In genomic region chr17:35969558-35970442, GRCh38 we compare ENCODE assay signal across 2 cellular contexts.
TF ChIP-seq lines count a peak whose summit lies in the region.

No MANE protein-coding gene starts in this region.

TF ChIP-seq in A549, 52 proteins besides CTCF, POLR2A, EP300 and RAD21:
- TF ChIP-seq SMC3 (IDR thresholded peaks at IDR 0.05) (peak; percentile 82), KDM5A (IDR thresholded peaks at IDR 0.05) (no peak)

TF ChIP-seq in HepG2, 621 proteins besides CTCF, POLR2A, EP300 and RAD21 (continues in another document):
- TF ChIP-seq ZNF670 (CRISPR knock-in tag; IDR thresholded peaks at IDR 0.05; ENCODE audit: borderline replicate concordance) (no peak), KMT2B (CRISPR knock-in tag; IDR thresholded peaks at IDR 0.05) (no peak), SALL1 (CRISPR knock-in tag; IDR thresholded peaks at IDR 0.05) (peak; percentile 45), IRF2 (CRISPR knock-in tag; IDR thresholded peaks at IDR 0.05) (0 out of 2 replicates have a peak, but pooled peaks have one; percentile 36), ZNF768 (CRISPR knock-in tag; IDR thresholded peaks at IDR 0.05) (no peak), ADNP (CRISPR knock-in tag; IDR thresholded peaks at IDR 0.05) (no peak), STAG1 (CRISPR knock-in tag; IDR thresholded peaks at IDR 0.05) (peak; percentile 97), BCL6 (CRISPR knock-in tag; IDR thresholded peaks at IDR 0.05) (peak; percentile 52; the same call in 1 of the 2 replicates), SKIL (CRISPR knock-in tag; IDR thresholded peaks at IDR 0.05; ENCODE audit: borderline replicate concordance) (no peak), ZFAT (CRISPR knock-in tag; conservative IDR thresholded peaks at IDR 0.05) (no peak), HMGXB4 (CRISPR knock-in tag; IDR thresholded peaks at IDR 0.05; ENCODE audit: borderline replicate concordance in 1 of 2, low read depth in 1 of 2) (0 out of 4 replicates have a peak, but pooled peaks of 1 of the 2 experiments have one; percentile 44), GLI4 (CRISPR knock-in tag; IDR thresholded peaks at IDR 0.05; ENCODE audit: borderline replicate concordance) (no peak), ZNF317 (CRISPR knock-in tag; IDR thresholded peaks at IDR 0.05) (0 out of 2 replicates have a peak, but pooled peaks have one; percentile 30), GRHL1 (CRISPR knock-in tag; conservative IDR thresholded peaks at IDR 0.05) (no peak), ISL2 (CRISPR knock-in tag; IDR thresholded peaks at IDR 0.05) (no peak), EEA1 (CRISPR knock-in tag; IDR thresholded peaks at IDR 0.05; ENCODE audit: borderline replicate concordance) (no peak), KDM5B (CRISPR knock-in tag; IDR thresholded peaks at IDR 0.05; ENCODE audit: borderline replicate concordance) (0 out of 2 replicates have a peak, but pooled peaks have one; percentile 32), ELF3 (CRISPR knock-in tag; IDR thresholded peaks at IDR 0.05) (0 out of 2 replicates have a peak, but pooled peaks have one; percentile 18), ZNF205 (CRISPR knock-in tag; IDR thresholded peaks at IDR 0.05) (0 out of 2 replicates have a peak, but pooled peaks have one; percentile 39), ZFP36 (IDR thresholded peaks at IDR 0.05; ENCODE audit: borderline replicate concordance, low read depth, low read length, partially characterized antibody) (peak; percentile 57), TERF1 (CRISPR knock-in tag; IDR thresholded peaks at IDR 0.05) (no peak), SMC3 (IDR thresholded peaks at IDR 0.05; ENCODE audit: low read length) (peak; percentile 98), FOXA1 (IDR thresholded peaks at IDR 0.05) (no peak), FOXA1 (CRISPR knock-in tag; IDR thresholded peaks at IDR 0.05) (0 out of 2 replicates have a peak, but pooled peaks have one; percentile 1), KDM2A (CRISPR knock-in tag; IDR thresholded peaks at IDR 0.05; ENCODE audit: borderline replicate concordance, low read depth) (peak; percentile 41; the same call in 1 of the 2 replicates), ZNF790 (CRISPR knock-in tag; IDR thresholded peaks at IDR 0.05; ENCODE audit: borderline replicate concordance) (0 out of 2 replicates have a peak, but pooled peaks have one; percentile 49), POGZ (CRISPR knock-in tag; IDR thresholded peaks at IDR 0.05) (0 out of 2 replicates have a peak, but pooled peaks have one; percentile 28), ZNF484 (CRISPR knock-in tag; IDR thresholded peaks at IDR 0.05; ENCODE audit: borderline replicate concordance, low read depth) (no peak), ZNF761 (CRISPR knock-in tag; conservative IDR thresholded peaks at IDR 0.05) (no peak), TP53 (CRISPR knock-in tag; conservative IDR thresholded peaks at IDR 0.05) (no peak), JARID2 (CRISPR knock-in tag; IDR thresholded peaks at IDR 0.05; ENCODE audit: insufficient replicate concordance) (no peak), PAX8 (CRISPR knock-in tag; IDR thresholded peaks at IDR 0.05; ENCODE audit: borderline replicate concordance) (no peak), KDM3A (CRISPR knock-in tag; IDR thresholded peaks at IDR 0.05; ENCODE audit: low read depth) (no peak), HOXA9 (CRISPR knock-in tag; IDR thresholded peaks at IDR 0.05; ENCODE audit: borderline replicate concordance) (no peak), ZNF432 (CRISPR knock-in tag; IDR thresholded peaks at IDR 0.05; ENCODE audit: borderline replicate concordance) (no peak), SUZ12 (IDR thresholded peaks at IDR 0.05; ENCODE audit: low read depth, low read length) (no peak), ZKSCAN1 (IDR thresholded peaks at IDR 0.05; ENCODE audit: low read length) (no peak), ZNF777 (CRISPR knock-in tag; IDR thresholded peaks at IDR 0.05) (no peak), BRCA1 (CRISPR knock-in tag; IDR thresholded peaks at IDR 0.05) (no peak), ZIK1 (CRISPR knock-in tag; IDR thresholded peaks at IDR 0.05; ENCODE audit: borderline replicate concordance, low read depth) (no peak), ISX (CRISPR knock-in tag; conservative IDR thresholded peaks at IDR 0.05) (no peak), RNF2 (conservative IDR thresholded peaks at IDR 0.05; ENCODE audit: low read depth) (0 out of 2 replicates have a peak, but pooled peaks have one; percentile 17), ZNF746 (CRISPR knock-in tag; IDR thresholded peaks at IDR 0.05) (no peak), SOX6 (IDR thresholded peaks at IDR 0.05) (no peak), SOX6 (CRISPR knock-in tag; IDR thresholded peaks at IDR 0.05) (0 out of 2 replicates have a peak, but pooled peaks have one; percentile 4), HIVEP1 (CRISPR knock-in tag; IDR thresholded peaks at IDR 0.05) (0 out of 2 replicates have a peak, but pooled peaks have one; percentile 31), PBX3 (CRISPR knock-in tag; IDR thresholded peaks at IDR 0.05; ENCODE audit: borderline replicate concordance) (no peak), WIZ (CRISPR knock-in tag; IDR thresholded peaks at IDR 0.05) (no peak), ZNF598 (CRISPR knock-in tag; IDR thresholded peaks at IDR 0.05; ENCODE audit: borderline replicate concordance) (no peak), SPEN (CRISPR knock-in tag; IDR thresholded peaks at IDR 0.05; ENCODE audit: low read depth) (no peak), ZNF749 (CRISPR knock-in tag; IDR thresholded peaks at IDR 0.05; ENCODE audit: borderline replicate concordance) (no peak), PHB2 (IDR thresholded peaks at IDR 0.05; ENCODE audit: partially characterized antibody) (no peak)
- TF ChIP-seq, protein P1, sequence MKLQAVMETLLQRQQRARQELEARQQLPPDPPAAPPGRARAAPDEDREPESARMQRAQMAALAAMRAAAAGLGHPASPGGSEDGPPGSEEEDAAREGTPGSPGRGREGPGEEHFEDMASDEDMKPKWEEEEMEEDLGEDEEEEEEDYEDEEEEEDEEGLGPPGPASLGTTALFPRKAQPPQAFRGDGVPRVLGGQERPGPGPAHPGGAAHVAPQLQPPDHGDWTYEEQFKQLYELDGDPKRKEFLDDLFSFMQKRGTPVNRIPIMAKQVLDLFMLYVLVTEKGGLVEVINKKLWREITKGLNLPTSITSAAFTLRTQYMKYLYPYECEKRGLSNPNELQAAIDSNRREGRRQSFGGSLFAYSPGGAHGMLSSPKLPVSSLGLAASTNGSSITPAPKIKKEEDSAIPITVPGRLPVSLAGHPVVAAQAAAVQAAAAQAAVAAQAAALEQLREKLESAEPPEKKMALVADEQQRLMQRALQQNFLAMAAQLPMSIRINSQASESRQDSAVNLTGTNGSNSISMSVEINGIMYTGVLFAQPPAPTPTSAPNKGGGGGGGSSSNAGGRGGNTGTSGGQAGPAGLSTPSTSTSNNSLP (IDR thresholded peaks at IDR 0.05; ENCODE audit: low read depth, low read length): 0 out of 2 replicates have a peak, but pooled peaks have one; percentile 9
- TF ChIP-seq, protein P2, sequence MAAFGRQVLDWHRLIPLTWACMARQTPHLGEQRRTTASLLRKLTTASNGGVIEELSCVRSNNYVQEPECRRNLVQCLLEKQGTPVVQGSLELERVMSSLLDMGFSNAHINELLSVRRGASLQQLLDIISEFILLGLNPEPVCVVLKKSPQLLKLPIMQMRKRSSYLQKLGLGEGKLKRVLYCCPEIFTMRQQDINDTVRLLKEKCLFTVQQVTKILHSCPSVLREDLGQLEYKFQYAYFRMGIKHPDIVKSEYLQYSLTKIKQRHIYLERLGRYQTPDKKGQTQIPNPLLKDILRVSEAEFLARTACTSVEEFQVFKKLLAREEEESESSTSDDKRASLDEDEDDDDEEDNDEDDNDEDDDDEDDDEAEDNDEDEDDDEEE (CRISPR knock-in tag; IDR thresholded peaks at IDR 0.05): 0 out of 2 replicates have a peak, but pooled peaks have one; percentile 37
- TF ChIP-seq, protein P3, sequence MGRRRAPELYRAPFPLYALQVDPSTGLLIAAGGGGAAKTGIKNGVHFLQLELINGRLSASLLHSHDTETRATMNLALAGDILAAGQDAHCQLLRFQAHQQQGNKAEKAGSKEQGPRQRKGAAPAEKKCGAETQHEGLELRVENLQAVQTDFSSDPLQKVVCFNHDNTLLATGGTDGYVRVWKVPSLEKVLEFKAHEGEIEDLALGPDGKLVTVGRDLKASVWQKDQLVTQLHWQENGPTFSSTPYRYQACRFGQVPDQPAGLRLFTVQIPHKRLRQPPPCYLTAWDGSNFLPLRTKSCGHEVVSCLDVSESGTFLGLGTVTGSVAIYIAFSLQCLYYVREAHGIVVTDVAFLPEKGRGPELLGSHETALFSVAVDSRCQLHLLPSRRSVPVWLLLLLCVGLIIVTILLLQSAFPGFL (CRISPR knock-in tag; IDR thresholded peaks at IDR 0.05): no peak
- TF ChIP-seq, protein P4, sequence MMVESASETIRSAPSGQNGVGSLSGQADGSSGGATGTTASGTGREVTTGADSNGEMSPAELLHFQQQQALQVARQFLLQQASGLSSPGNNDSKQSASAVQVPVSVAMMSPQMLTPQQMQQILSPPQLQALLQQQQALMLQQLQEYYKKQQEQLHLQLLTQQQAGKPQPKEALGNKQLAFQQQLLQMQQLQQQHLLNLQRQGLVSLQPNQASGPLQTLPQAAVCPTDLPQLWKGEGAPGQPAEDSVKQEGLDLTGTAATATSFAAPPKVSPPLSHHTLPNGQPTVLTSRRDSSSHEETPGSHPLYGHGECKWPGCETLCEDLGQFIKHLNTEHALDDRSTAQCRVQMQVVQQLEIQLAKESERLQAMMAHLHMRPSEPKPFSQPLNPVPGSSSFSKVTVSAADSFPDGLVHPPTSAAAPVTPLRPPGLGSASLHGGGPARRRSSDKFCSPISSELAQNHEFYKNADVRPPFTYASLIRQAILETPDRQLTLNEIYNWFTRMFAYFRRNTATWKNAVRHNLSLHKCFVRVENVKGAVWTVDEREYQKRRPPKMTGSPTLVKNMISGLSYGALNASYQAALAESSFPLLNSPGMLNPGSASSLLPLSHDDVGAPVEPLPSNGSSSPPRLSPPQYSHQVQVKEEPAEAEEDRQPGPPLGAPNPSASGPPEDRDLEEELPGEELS (CRISPR knock-in tag; IDR thresholded peaks at IDR 0.05): no peak
